Comparison of ENCODE assay signal across 8 cellular contexts in the genomic region with DNA sequence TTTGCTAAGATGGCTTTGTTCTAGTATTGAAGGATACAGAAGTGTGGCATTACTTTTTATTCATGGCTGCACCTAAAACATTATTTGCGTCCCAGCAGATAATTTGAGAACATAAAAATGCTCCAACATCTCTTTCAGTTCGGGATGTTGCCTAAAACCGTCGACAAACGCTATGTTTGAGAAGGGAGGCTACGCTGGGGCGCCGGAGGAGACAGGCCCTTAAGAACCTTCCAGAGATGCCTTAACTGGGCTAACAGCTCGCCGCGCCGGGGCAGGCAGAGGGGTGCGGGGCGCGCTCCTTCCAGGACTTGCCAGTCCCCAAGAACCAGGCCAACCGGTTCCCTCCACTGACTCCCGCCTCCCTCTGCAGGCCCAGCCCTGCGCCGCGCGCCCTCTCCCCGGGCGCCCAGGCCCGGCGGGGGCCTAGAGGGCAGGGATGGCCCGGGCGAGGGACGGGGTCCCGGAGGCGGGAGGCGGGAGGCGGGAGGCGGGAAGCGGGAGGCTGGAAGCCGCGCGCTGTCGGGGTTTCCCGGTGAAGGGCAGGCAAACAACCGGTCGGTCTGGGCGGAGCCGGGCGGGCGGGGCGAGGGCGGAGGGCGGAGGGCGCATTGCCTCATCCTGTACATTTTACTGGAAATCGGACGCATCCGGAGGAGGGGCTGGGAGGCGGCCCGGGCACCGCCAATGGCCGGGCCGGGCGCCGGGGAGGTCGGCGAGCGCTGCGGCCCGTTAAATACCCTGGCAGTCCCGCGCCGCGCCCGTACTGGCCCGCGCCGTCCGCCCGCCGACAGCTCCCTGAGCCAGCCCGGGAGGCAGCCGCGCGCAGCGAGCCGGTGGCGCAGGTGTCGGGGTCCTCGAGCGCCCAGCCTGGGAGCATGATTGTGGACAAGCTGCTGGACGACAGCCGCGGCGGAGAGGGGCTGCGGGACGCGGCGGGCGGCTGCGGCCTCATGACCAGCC. TPM values are rescaled to one million over a fixed set of nuclear protein-coding genes. Genes with fewer than 3 reads are reported as not detected.
DNase-seq lines count a peak whose midpoint lies in the region; TF ChIP-seq lines count a peak whose summit lies in the region.

A gene with protein sequence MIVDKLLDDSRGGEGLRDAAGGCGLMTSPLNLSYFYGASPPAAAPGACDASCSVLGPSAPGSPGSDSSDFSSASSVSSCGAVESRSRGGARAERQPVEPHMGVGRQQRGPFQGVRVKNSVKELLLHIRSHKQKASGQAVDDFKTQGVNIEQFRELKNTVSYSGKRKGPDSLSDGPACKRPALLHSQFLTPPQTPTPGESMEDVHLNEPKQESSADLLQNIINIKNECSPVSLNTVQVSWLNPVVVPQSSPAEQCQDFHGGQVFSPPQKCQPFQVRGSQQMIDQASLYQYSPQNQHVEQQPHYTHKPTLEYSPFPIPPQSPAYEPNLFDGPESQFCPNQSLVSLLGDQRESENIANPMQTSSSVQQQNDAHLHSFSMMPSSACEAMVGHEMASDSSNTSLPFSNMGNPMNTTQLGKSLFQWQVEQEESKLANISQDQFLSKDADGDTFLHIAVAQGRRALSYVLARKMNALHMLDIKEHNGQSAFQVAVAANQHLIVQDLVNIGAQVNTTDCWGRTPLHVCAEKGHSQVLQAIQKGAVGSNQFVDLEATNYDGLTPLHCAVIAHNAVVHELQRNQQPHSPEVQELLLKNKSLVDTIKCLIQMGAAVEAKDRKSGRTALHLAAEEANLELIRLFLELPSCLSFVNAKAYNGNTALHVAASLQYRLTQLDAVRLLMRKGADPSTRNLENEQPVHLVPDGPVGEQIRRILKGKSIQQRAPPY (plus strand): TSS at position 761 of the 960 bp plus-strand sequence. CDS start 115 bp downstream, at position 876.

- H3F3A ChIP-seq in neural cell (ENCODE audit: insufficient read depth, low read length, poor library complexity, severe bottlenecking): no peaks in the 10 kb centered on the region

- no peaks in the 10 kb centered on the region for H3K79me2 ChIP-seq in neural cell (replicated peaks; ENCODE audit: insufficient read depth, low read length)

- H3K27ac ChIP-seq in neural cell (ENCODE audit: low read length) (no peak within 1 kb of the TSS), stomach (peak within 1 kb of the TSS; percentile 96 to 100 (median 100))

- peaks cover 23 to 50% (median 39%) of the 10 kb centered on the region in 4 donors for H3K4me1 ChIP-seq in stomach

- TF ChIP-seq CTCF in foreskin fibroblast (IDR thresholded peaks at IDR 0.05; ENCODE audit: low read depth, low read length): no peak
- TF ChIP-seq CTCF in neural cell (IDR thresholded peaks at IDR 0.05; ENCODE audit: poor library complexity, severe bottlenecking): no peak
- TF ChIP-seq CTCF in stomach (IDR thresholded peaks at IDR 0.05): peak in 1 of 7 experiments; percentile 4

- H3K4me2 ChIP-seq in neural cell (ENCODE audit: low read length): peak within 1 kb of the TSS; percentile 38

- no peak within 1 kb of the TSS for H2AFZ ChIP-seq in neural cell (ENCODE audit: low read depth, low read length)

- H3K36me3 ChIP-seq in neural cell (ENCODE audit: insufficient read depth, low read length) (no peaks in the 10 kb centered on the region), stomach (peaks cover 15 to 25% (median 23%) of the 10 kb centered on the region in 4 donors)

- TF ChIP-seq POLR2A in stomach (IDR thresholded peaks at IDR 0.05): peak in 1 of 4 donors; percentile 60

- WGBS in stomach, 5 donors: 1 to 5% (median 1%) methylated on average over 47 to 95 of the region's 95 CpGs

- H3K9me2 ChIP-seq in neural cell (ENCODE audit: insufficient read depth, low read length): no peaks in the 10 kb centered on the region

- TF ChIP-seq RAD21 in neural cell (conservative IDR thresholded peaks at IDR 0.05): no peak

- DNase-seq in Daoy (ENCODE audit: low read depth) (peak; percentile 97), GOT3 (lab: John Stamatoyannopoulos, UW) (peak; percentile 90), LHCN-M2 (ENCODE audit: low read depth) (peak; percentile 93), SIG-M5 (lab: John Stamatoyannopoulos, UW) (peak; percentile 61), activated gamma-delta T cell (lab: John Stamatoyannopoulos, UW) (peak; percentile 93), foreskin fibroblast (peak; percentile 95 to 98), stomach (peak; percentile 96)

- peak within 1 kb of the TSS; percentile 43 for H3K9ac ChIP-seq in neural cell (ENCODE audit: low read length)

- H3K4me3 ChIP-seq in foreskin fibroblast (ENCODE audit: low read depth in 1 of 2, low read length in 2 of 2) (peak within 1 kb of the TSS; percentile 88 to 93), neural cell (ENCODE audit: low read length) (peak within 1 kb of the TSS; percentile 74), stomach (peak within 1 kb of the TSS; percentile 62 to 97 (median 84))

- H3K27me3 ChIP-seq in neural cell (ENCODE audit: insufficient read depth, low read depth, low read length) (peaks cover 41% of the 10 kb centered on the region), stomach (no peaks in the 10 kb centered on the region)

- intact Hi-C loops in stomach (cut with DNase I; ENCODE audit: low total_unique reads): no loop called here

- H3K9me3 ChIP-seq in neural cell (ENCODE audit: low read length) (no peaks in the 10 kb centered on the region), stomach (no peaks in the 10 kb centered on the region)

- H4K20me1 ChIP-seq in neural cell (ENCODE audit: insufficient read depth): no peaks in the 10 kb centered on the region

- TF ChIP-seq EP300 in neural cell (conservative IDR thresholded peaks at IDR 0.05; ENCODE audit: poor library complexity, severe bottlenecking) (no peak), stomach (IDR thresholded peaks at IDR 0.05) (peak; percentile 68)

TF ChIP-seq in neural cell, 6 proteins besides CTCF, POLR2A, EP300 and RAD21:
- TF ChIP-seq SMC3 (conservative IDR thresholded peaks at IDR 0.05; ENCODE audit: poor library complexity) (no peak), POLR2AphosphoS5 (IDR thresholded peaks at IDR 0.05) (no peak), TAF1 (IDR thresholded peaks at IDR 0.05; ENCODE audit: low read depth) (no peak), MXI1 (conservative IDR thresholded peaks at IDR 0.05; ENCODE audit: poor library complexity, severe bottlenecking) (no peak), EZH2 (IDR thresholded peaks at IDR 0.05; ENCODE audit: borderline replicate concordance, insufficient read depth, low read length, poor library complexity, severe bottlenecking) (no peak)
- TF ChIP-seq, protein P1, sequence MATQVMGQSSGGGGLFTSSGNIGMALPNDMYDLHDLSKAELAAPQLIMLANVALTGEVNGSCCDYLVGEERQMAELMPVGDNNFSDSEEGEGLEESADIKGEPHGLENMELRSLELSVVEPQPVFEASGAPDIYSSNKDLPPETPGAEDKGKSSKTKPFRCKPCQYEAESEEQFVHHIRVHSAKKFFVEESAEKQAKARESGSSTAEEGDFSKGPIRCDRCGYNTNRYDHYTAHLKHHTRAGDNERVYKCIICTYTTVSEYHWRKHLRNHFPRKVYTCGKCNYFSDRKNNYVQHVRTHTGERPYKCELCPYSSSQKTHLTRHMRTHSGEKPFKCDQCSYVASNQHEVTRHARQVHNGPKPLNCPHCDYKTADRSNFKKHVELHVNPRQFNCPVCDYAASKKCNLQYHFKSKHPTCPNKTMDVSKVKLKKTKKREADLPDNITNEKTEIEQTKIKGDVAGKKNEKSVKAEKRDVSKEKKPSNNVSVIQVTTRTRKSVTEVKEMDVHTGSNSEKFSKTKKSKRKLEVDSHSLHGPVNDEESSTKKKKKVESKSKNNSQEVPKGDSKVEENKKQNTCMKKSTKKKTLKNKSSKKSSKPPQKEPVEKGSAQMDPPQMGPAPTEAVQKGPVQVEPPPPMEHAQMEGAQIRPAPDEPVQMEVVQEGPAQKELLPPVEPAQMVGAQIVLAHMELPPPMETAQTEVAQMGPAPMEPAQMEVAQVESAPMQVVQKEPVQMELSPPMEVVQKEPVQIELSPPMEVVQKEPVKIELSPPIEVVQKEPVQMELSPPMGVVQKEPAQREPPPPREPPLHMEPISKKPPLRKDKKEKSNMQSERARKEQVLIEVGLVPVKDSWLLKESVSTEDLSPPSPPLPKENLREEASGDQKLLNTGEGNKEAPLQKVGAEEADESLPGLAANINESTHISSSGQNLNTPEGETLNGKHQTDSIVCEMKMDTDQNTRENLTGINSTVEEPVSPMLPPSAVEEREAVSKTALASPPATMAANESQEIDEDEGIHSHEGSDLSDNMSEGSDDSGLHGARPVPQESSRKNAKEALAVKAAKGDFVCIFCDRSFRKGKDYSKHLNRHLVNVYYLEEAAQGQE (IDR thresholded peaks at IDR 0.05; ENCODE audit: borderline replicate concordance): no peak

RNA-seq across cellular contexts. Expression of the gene that starts here (rescaled TPM):
- total RNA-seq in Daoy (2014; rRNA removed; shearing (Covaris generic)): 23.2 and 65.5 TPM in 2 replicates
- total RNA-seq in LHCN-M2 (2014; rRNA removed): 23.0 and 26.6 TPM in 2 replicates
- polyA plus RNA-seq in LHCN-M2 (2012): 7.9 TPM
- polyA plus RNA-seq in neural cell: 0.84 and 1.8 TPM in 2 replicates
- 1.2 and 1.7 TPM in 2 replicates for polyA minus RNA-seq in neural cell
- 100 to 1,000 TPM in 2 of 5 donors, 10 to 100 TPM in 3; 37.1 to 199 (median 84.0) TPM for total RNA-seq in stomach
- 10 to 100 TPM; 11.5 to 21.1 (median 14.4) TPM for polyA plus RNA-seq in stomach
